Comparison of ENCODE assay signal across 8 cellular contexts in the genomic region with DNA sequence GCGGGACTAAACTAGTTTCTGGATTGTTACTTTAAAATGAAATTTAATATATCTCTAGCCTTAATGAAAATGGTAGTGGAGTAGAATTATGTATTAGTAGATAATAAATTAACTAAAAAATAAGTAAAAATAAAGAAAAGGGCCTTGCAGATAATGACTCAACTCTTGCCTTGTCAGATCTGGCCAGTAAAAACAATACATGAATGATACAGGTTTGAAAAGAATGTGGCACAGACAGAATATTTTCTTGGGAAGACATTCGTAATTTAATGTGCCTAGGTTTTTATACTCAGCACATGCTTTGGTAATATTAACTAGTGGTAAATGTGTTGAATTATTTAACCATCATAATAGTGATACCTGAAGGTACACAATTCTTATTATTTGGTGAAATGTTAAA. TPM values are rescaled to one million over a fixed set of nuclear protein-coding genes. Genes with fewer than 3 reads are reported as not detected.
A peak's percentile ranks its signal among the peaks of the same experiment; 100 is the strongest.
DNase-seq lines count a peak whose midpoint lies in the region; ATAC-seq, FAIRE-seq and TF ChIP-seq lines count a peak whose summit lies in the region.

No MANE protein-coding gene starts in this region.

- H3K27ac ChIP-seq in heart left ventricle (peak overlapping the region in 11 of 12 donors; percentile 13 to 78 (median 61)), kidney (ENCODE audit: low read depth in 2 of 2, low read length in 2 of 2) (no peak overlapping the region), transverse colon (peak overlapping the region; percentile 62 to 72 (median 71)), substantia nigra (ENCODE audit: low read depth, low read length, poor library complexity, severe bottlenecking) (no peak overlapping the region)

- H3K4me1 ChIP-seq in heart left ventricle, result peaks cover 0 to 88% (median 32%) of the 10 kb centered on the region in 12 donors
- peaks cover 29% of the 10 kb centered on the region for H3K4me1 ChIP-seq in adipocyte (ENCODE audit: control insufficient read depth, insufficient read depth, low read length)
- peaks cover 2 to 21% of the 10 kb centered on the region in 2 donors for H3K4me1 ChIP-seq in kidney (ENCODE audit: control insufficient read depth in 1 of 2, insufficient read depth in 1 of 2, low read depth in 1 of 2, low read length in 2 of 2)
- peaks cover 0 to 38% (median 18%) of the 10 kb centered on the region in 4 donors for H3K4me1 ChIP-seq in transverse colon

- H3K9ac ChIP-seq in adipocyte (ENCODE audit: low read length), result no peak overlapping the region
- H3K9ac ChIP-seq in kidney (ENCODE audit: low read length in 2 of 2), result peak overlapping the region in 1 of 2 donors; percentile 27

- H3K9me3 ChIP-seq in heart left ventricle (peaks cover 0 to 22% (median 3%) of the 10 kb centered on the region in 12 donors), adipocyte (ENCODE audit: control insufficient read depth, low read length) (peaks cover 2% of the 10 kb centered on the region), kidney (ENCODE audit: control insufficient read depth in 1 of 2, low read length in 2 of 2) (no peaks in the 10 kb centered on the region), transverse colon (peaks cover 0 to 2% of the 10 kb centered on the region in 2 donors)

- H3K27me3 ChIP-seq in heart left ventricle (no peaks in the 10 kb centered on the region), adipocyte (replicated peaks; ENCODE audit: control insufficient read depth, insufficient read depth, low read length) (no peaks in the 10 kb centered on the region), transverse colon (no peaks in the 10 kb centered on the region)

- TF ChIP-seq EP300 in transverse colon (IDR thresholded peaks at IDR 0.05; ENCODE audit: low read depth), result no peak

- no peak for DNase-seq in heart left ventricle
- DNase-seq in cardiac septum (ENCODE audit: low spot score), result no peak
- DNase-seq in adipocyte (ENCODE audit: low read depth), result no peak
- no peak for DNase-seq in kidney
- DNase-seq in transverse colon, result no peak
- no peak for DNase-seq in substantia nigra (lab: John Stamatoyannopoulos, UW)

- FAIRE-seq in kidney (lab: Jason Lieb, UNC), result peak; percentile 49

- no peak for TF ChIP-seq CTCF in heart left ventricle (IDR thresholded peaks at IDR 0.05)
- no peak for TF ChIP-seq CTCF in kidney (IDR thresholded peaks at IDR 0.05; ENCODE audit: borderline replicate concordance, extremely low read depth, insufficient read depth)
- TF ChIP-seq CTCF in transverse colon (IDR thresholded peaks at IDR 0.05), result no peak

- in situ Hi-C loops in transverse colon (cut with MboI; ENCODE audit: low pct_ligation_motif_present in 1 of 4, low pct_unique_long_range_greater_than_20kb in 1 of 4, low sequenced_read_pairs in 3 of 4), result no loop called here

- H3K4me3 ChIP-seq in heart left ventricle (peak overlapping the region in 7 of 12 donors; percentile 11 to 39 (median 24)), adipocyte (ENCODE audit: low read length) (peak overlapping the region; percentile 45), kidney (ENCODE audit: low read length in 2 of 2) (peak overlapping the region in 1 of 2 donors; percentile 20), transverse colon (no peak overlapping the region)

- H3K36me3 ChIP-seq in heart left ventricle (peaks cover 0 to 9% (median 0%) of the 10 kb centered on the region in 9 donors), adipocyte (ENCODE audit: control insufficient read depth, insufficient read depth, low read length, severe bottlenecking) (peaks cover 18% of the 10 kb centered on the region), kidney (ENCODE audit: control insufficient read depth in 1 of 2, insufficient read depth in 2 of 2, low read length in 2 of 2) (no peaks in the 10 kb centered on the region), transverse colon (peaks cover 0 to 1% (median 0%) of the 10 kb centered on the region in 4 donors)

- ATAC-seq in heart left ventricle (no peak), GM18861 (IDR thresholded peaks at IDR 0.05; ENCODE audit: unreplicated experiment) (no peak), GM18870 (IDR thresholded peaks at IDR 0.05; ENCODE audit: unreplicated experiment) (no peak)

- 50 to 66% (median 61%) methylated on average over 2 of the region's 2 CpGs for WGBS in heart left ventricle, 4 donors
- 68 to 74% methylated on average over 2 of the region's 2 CpGs for WGBS in transverse colon (ENCODE audit: low coverage in 1 of 2), 2 donors

- TF ChIP-seq POLR2A in heart left ventricle (IDR thresholded peaks at IDR 0.05) (no peak), transverse colon (IDR thresholded peaks at IDR 0.05) (no peak)

- intact Hi-C loops in heart left ventricle (cut with DNase I) (loop anchor here in 1 of 10 donors (1.0 kb wide), 1 partner anchor 9 kb away; no protein-coding TSS in a partner anchor), cardiac septum (cut with DNase I) (loop anchor here (1.0 to 10.0 kb wide), 3 partner anchors 8 to 381 kb away; a partner anchor contains a TSS), kidney (cut with DNase I) (no loop called here), transverse colon (cut with DNase I; ENCODE audit: low total_unique reads) (no loop called here)

RNA-seq across cellular contexts. Expression of a gene that starts 28.3 kb away (rescaled TPM):
- 10 to 100 TPM; 39.8 to 82.4 (median 63.6) TPM for total RNA-seq in heart left ventricle
- 1 to 10 TPM; 7.7 to 9.5 TPM for polyA plus RNA-seq in heart left ventricle
- total RNA-seq in cardiac septum, result 61.6 TPM
- total RNA-seq in kidney, result 97.1 TPM
- 6.3 TPM for polyA plus RNA-seq in kidney (ENCODE audit: insufficient read depth, low read depth, low replicate concordance)
- 100 to 1,000 TPM in 2 of 4 donors, 10 to 100 TPM in 2; 32.2 to 159 (median 85.3) TPM for total RNA-seq in transverse colon

Comparison
In these comparisons a context has a peak if more than half of its experiments do, and no peak if none do; other contexts are left out.
1. H3K27ac ChIP-seq: peak in heart left ventricle (11 of 12) and transverse colon (4 of 4); none in kidney (0 of 2) and substantia nigra (single experiment).
2. H3K4me3 ChIP-seq: peak in heart left ventricle (7 of 12) and adipocyte (single experiment); none in transverse colon (0 of 4).